ENCODE assay signal across 21 cellular contexts in genomic region chr9:35882996-35883395, GRCh38. TPM values are rescaled to one million over a fixed set of nuclear protein-coding genes. Genes with fewer than 3 reads are reported as not detected.
A peak's percentile ranks its signal among the peaks of the same experiment; 100 is the strongest.
DNase-seq lines count a peak whose midpoint lies in the region; ATAC-seq and TF ChIP-seq lines count a peak whose summit lies in the region.
"Had no signal": no experiment of that assay in that cellular context is flagged by ENCODE, and none has a peak within 500 bp of the region (broad histone marks: within the 10 kb centered on the region; RNA-seq: fewer than 3 reads in every experiment).

No MANE protein-coding gene starts in this region.

- no peaks in the 10 kb centered on the region for H3K9me3 Mint-ChIP-seq in T-helper 2 cell treated with Interferon-gamma antibody and Interleukin-4, amounts not matched to agents 5 μg/mL and 100 μg/mL, for 36 hours
- H3K9me3 Mint-ChIP-seq: central memory CD8-positive, alpha-beta T cell had no signal

- ATAC-seq in omental fat pad (ENCODE audit: low FRiP score) = peak; percentile 77
- ATAC-seq in aorta (ENCODE audit: low FRiP score) = no peak

- H3K4me3 Mint-ChIP-seq in T-helper 2 cell treated with Interferon-gamma antibody and Interleukin-4, amounts not matched to agents 5 μg/mL and 100 μg/mL, for 36 hours = no peak overlapping the region
- H3K4me3 Mint-ChIP-seq: central memory CD8-positive, alpha-beta T cell; stimulated activated naive CD8-positive, alpha-beta T cell treated with anti-CD3 and anti-CD28 coated beads, Interleukin-15, Interleukin-2, amounts not matched to agents 100 ng/mL and 50 ng/mL, for 24 hours had no signal

- H3K4me1 ChIP-seq in Loucy (ENCODE audit: insufficient read depth, low read length, poor library complexity, severe bottlenecking) (no peaks in the 10 kb centered on the region), aorta (ENCODE audit: control insufficient read depth in 1 of 2, insufficient read depth in 2 of 2, low read length in 2 of 2) (no peaks in the 10 kb centered on the region)
- H3K4me1 ChIP-seq: body of pancreas, left ventricle myocardium inferior, spleen had no signal

- DNase-seq in GM03348 (ENCODE audit: low spot score) (peak; percentile 73), epithelial cell of esophagus (ENCODE audit: low read depth) (peak; percentile 12), omental fat pad (ENCODE audit: low spot score) (no peak), hepatic stellate cell (ENCODE audit: low spot score) (no peak), aorta (no peak), NCI-H2107 (lab: John Stamatoyannopoulos, UW) (no peak)
- no peak for DNase-seq in T-helper 2 cell treated with Interferon-gamma antibody and Interleukin-4, amounts not matched to agents 5 μg/mL and 100 μg/mL, for 36 hours (ENCODE audit: low spot score)
- DNase-seq: GDM1, GOT3 had no signal

- H3K9me2 ChIP-seq in Loucy (replicated peaks; ENCODE audit: low read depth, low read length) = no peaks in the 10 kb centered on the region

- H3K9me3 ChIP-seq in Loucy (ENCODE audit: insufficient read depth, low read depth, low read length) (no peaks in the 10 kb centered on the region), aorta (ENCODE audit: control insufficient read depth, low read length) (no peaks in the 10 kb centered on the region)
- H3K9me3 ChIP-seq: body of pancreas, left ventricle myocardium inferior, thoracic aorta had no signal

- no peak overlapping the region for H3K4me2 ChIP-seq in Loucy (ENCODE audit: low read depth, low read length, poor library complexity, severe bottlenecking)

- peak overlapping the region; percentile 52; the same call in 1 of the 2 replicates for H2AFZ ChIP-seq in Loucy (ENCODE audit: low read length)

- H3K36me3 ChIP-seq in Loucy (ENCODE audit: insufficient read depth, low read length) (no peaks in the 10 kb centered on the region), aorta (ENCODE audit: control insufficient read depth in 1 of 2, insufficient read depth in 2 of 2, low read length in 1 of 2) (no peaks in the 10 kb centered on the region)
- H3K36me3 ChIP-seq: left ventricle myocardium inferior, spleen, thoracic aorta had no signal

- H3K79me2 ChIP-seq in Loucy (ENCODE audit: insufficient read depth, low read length) = no peaks in the 10 kb centered on the region

- intact Hi-C loops in aorta (cut with DNase I) = loop anchor here (1.0 to 10.0 kb wide), 3 partner anchors 56 to 228 kb away; partner anchors contain the start of genes CCDC107 (in 1 of the 2), FAM221B (in 1 of the 2), RMRP (in 1 of the 2) and SIT1 (in 1 of the 2)

- H3K27me3 ChIP-seq in Loucy (ENCODE audit: insufficient read depth, low read length, poor library complexity, severe bottlenecking) (no peaks in the 10 kb centered on the region), aorta (ENCODE audit: control insufficient read depth in 1 of 2, insufficient read depth in 2 of 2, low read length in 1 of 2) (no peaks in the 10 kb centered on the region)
- H3K27me3 ChIP-seq: body of pancreas, spleen had no signal

- no peak overlapping the region for H3K27ac Mint-ChIP-seq in T-helper 2 cell treated with Interferon-gamma antibody and Interleukin-4, amounts not matched to agents 5 μg/mL and 100 μg/mL, for 36 hours
- H3K27ac Mint-ChIP-seq: stimulated activated naive CD8-positive, alpha-beta T cell treated with anti-CD3 and anti-CD28 coated beads, Interleukin-15, Interleukin-2, amounts not matched to agents 100 ng/mL and 50 ng/mL, for 24 hours had no signal

- no peaks in the 10 kb centered on the region for H3K36me3 Mint-ChIP-seq in T-helper 2 cell treated with Interferon-gamma antibody and Interleukin-4, amounts not matched to agents 5 μg/mL and 100 μg/mL, for 36 hours (ENCODE audit: low read depth)

- H3K9ac ChIP-seq in Loucy (ENCODE audit: low read depth, low read length, poor library complexity, severe bottlenecking) = no peak overlapping the region

- H4K20me1 ChIP-seq in Loucy (ENCODE audit: insufficient read depth, low read length, poor library complexity, severe bottlenecking) = no peaks in the 10 kb centered on the region

- H3K4me3 ChIP-seq in Loucy (ENCODE audit: low read length, poor library complexity, severe bottlenecking) (no peak overlapping the region), epithelial cell of esophagus (ENCODE audit: low read length) (no peak overlapping the region), aorta (ENCODE audit: low read length in 2 of 2) (no peak overlapping the region)
- H3K4me3 ChIP-seq: body of pancreas, left ventricle myocardium inferior, spleen, thoracic aorta had no signal

- WGBS in aorta, 2 donors = 71 to 73% methylated on average over 3 of the region's 3 CpGs

- H3K27me3 Mint-ChIP-seq in T-helper 2 cell treated with Interferon-gamma antibody and Interleukin-4, amounts not matched to agents 5 μg/mL and 100 μg/mL, for 36 hours (ENCODE audit: low read depth) = peaks cover 43% of the 10 kb centered on the region

- no peaks in the 10 kb centered on the region for H3F3A ChIP-seq in Loucy (ENCODE audit: low read depth)

- no peak overlapping the region for H3K27ac ChIP-seq in aorta (ENCODE audit: low read depth in 1 of 2, low read length in 2 of 2)
- H3K27ac ChIP-seq: body of pancreas, left ventricle myocardium inferior, spleen, thoracic aorta had no signal

- H3K4me1 Mint-ChIP-seq in T-helper 2 cell treated with Interferon-gamma antibody and Interleukin-4, amounts not matched to agents 5 μg/mL and 100 μg/mL, for 36 hours (ENCODE audit: low read depth) = no peaks in the 10 kb centered on the region
- H3K4me1 Mint-ChIP-seq: central memory CD8-positive, alpha-beta T cell had no signal

- TF ChIP-seq CTCF in Loucy (conservative IDR thresholded peaks at IDR 0.05; ENCODE audit: low read length) = no peak
- TF ChIP-seq CTCF in epithelial cell of esophagus (IDR thresholded peaks at IDR 0.05; ENCODE audit: insufficient read depth, low read depth, low read length, missing control alignments) = no peak
- no peak for TF ChIP-seq CTCF in omental fat pad (IDR thresholded peaks at IDR 0.05)

RNA-seq across cellular contexts. Expression of gene OR13J1, which starts 12.8 kb away (rescaled TPM):
- total RNA-seq in omental fat pad (not detected), aorta (not detected)
- polyA plus RNA-seq in aorta = not detected
- total RNA-seq: body of pancreas, HepG2, left ventricle myocardium inferior, myocyte, right cardiac atrium, SK-MEL-5, spleen, thoracic aorta, urinary bladder had no signal
- polyA plus RNA-seq: HepG2, right cardiac atrium, spleen, urinary bladder had no signal

RNA-seq across cellular contexts. Expression of gene HRCT1, which starts 23.0 kb away (rescaled TPM):
- total RNA-seq in omental fat pad (10 to 100 TPM in 2 of 4 donors, 1 to 10 TPM in 2; 5.1 to 17.5 (median 11.3) TPM), aorta (10 to 100 TPM; 14.2 to 23.1 TPM)
- polyA plus RNA-seq in aorta = 10 to 100 TPM; 17.4 to 25.7 TPM
- total RNA-seq: HepG2, SK-MEL-5 had no signal

RNA-seq across cellular contexts. Expression of gene SPAAR, which starts 26.3 kb away (rescaled TPM):
- total RNA-seq in omental fat pad = 10 to 100 TPM in 3 of 4 donors, 1 to 10 TPM in 1; 5.6 to 70.1 (median 18.4) TPM
- total RNA-seq in aorta = 1 to 10 TPM; 4.0 to 4.5 TPM
- under 1 TPM in 1 of 2 donors, not detected in 1; 0.82 TPM for polyA plus RNA-seq in aorta
- total RNA-seq: myocyte, SK-MEL-5, urinary bladder had no signal
- polyA plus RNA-seq: HepG2 had no signal

RNA-seq across cellular contexts. Expression of gene TMEM8B, which starts 54.0 kb away (rescaled TPM):
- total RNA-seq in omental fat pad = 10 to 100 TPM in 1 of 4 donors, 1 to 10 TPM in 3; 2.7 to 13.2 (median 4.6) TPM
- total RNA-seq in aorta = 10 to 100 TPM; 16.3 to 20.8 TPM
- 10 to 100 TPM in 1 of 2 donors, 1 to 10 TPM in 1; 6.8 to 31.2 TPM for polyA plus RNA-seq in aorta

RNA-seq across cellular contexts. Expression of gene FAM221B, which starts 54.5 kb away (rescaled TPM):
- total RNA-seq in omental fat pad = not detected
- total RNA-seq in aorta = not detected
- polyA plus RNA-seq in aorta = under 1 TPM in 1 of 2 donors, not detected in 1; 0.13 TPM
- total RNA-seq: HepG2, left ventricle myocardium inferior, myocyte, right cardiac atrium, SK-MEL-5, spleen, thoracic aorta had no signal
- polyA plus RNA-seq: HepG2, right cardiac atrium, spleen, urinary bladder had no signal

Comparison
In these comparisons a context has a peak if more than half of its experiments do, and no peak if none do; other contexts are left out.
1. DNase-seq: peak in GM03348 (single experiment) and epithelial cell of esophagus (single experiment); none in omental fat pad (single experiment), hepatic stellate cell (single experiment), aorta (0 of 2), T-helper 2 cell treated with Interferon-gamma antibody and Interleukin-4, amounts not matched to agents 5 μg/mL and 100 μg/mL, for 36 hours (single experiment) and NCI-H2107 (single experiment).